In the genomic region with DNA sequence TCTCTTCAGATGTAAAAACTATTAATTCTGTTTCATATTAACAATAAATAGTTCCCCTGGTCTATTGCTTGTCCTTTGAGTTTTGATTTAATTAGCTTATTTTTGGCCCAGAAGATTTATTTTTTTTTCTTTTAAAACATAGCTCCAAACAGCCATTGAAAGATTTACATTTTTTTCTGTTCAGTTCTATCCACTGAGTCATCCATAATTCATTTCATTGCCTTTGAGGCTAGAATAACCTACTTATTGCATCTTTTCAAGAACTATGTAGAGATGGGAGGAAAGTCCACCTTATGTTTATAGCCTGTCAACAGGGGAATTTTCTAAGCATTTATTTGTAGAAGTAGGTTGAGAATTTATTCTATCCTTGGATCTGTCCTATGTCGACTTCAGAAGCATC, we compare ENCODE assay signal across 18 cellular contexts. TPM values are rescaled to one million over a fixed set of nuclear protein-coding genes. Genes with fewer than 3 reads are reported as not detected.
DNase-seq lines count a peak whose midpoint lies in the region; ATAC-seq, FAIRE-seq and TF ChIP-seq lines count a peak whose summit lies in the region.
"Had no signal": no experiment of that assay in that cellular context is flagged by ENCODE, and none has a peak within 500 bp of the region (broad histone marks: within the 10 kb centered on the region; RNA-seq: fewer than 3 reads in every experiment).

No MANE protein-coding gene starts in this region.

- H3K36me3 ChIP-seq in HCT116 (ENCODE audit: control insufficient read depth in 1 of 2, insufficient read depth in 2 of 2, low read length in 2 of 2) (no peaks in the 10 kb centered on the region), astrocyte (ENCODE audit: insufficient read depth, low read length) (no peaks in the 10 kb centered on the region)
- H3K36me3 ChIP-seq: tibial nerve had no signal

- BruUV-seq in HCT116 (replicated peaks; lab: Mats Ljungman, UMichigan): no TSS peak

- ATAC-seq in HCT116: no peak
- ATAC-seq: K562; Right ventricle myocardium inferior; stimulated activated memory B cell treated with anti-CD40 and anti-IgM and Interleukin-4, amounts not matched to agents 10 μg/mL and 1 μg/mL and 100 μg/mL, for 72 hours had no signal

- DNase-seq in activated CD4-positive, alpha-beta memory T cell treated with anti-CD3 and anti-CD28 coated beads for 36 hours: no peak
- no peak for DNase-seq in activated CD4-positive, alpha-beta memory T cell treated with anti-CD3 and anti-CD28 coated beads, Interleukin-2, amount 10 ng/mL, durations not matched to agents 7 days and 5 days
- no peak for DNase-seq in HCT116 (ENCODE audit: low read depth, low spot score)
- peak; percentile 36 for DNase-seq in astrocyte (ENCODE audit: low read depth)
- DNase-seq in NCI-H2171 treated with DMSO at 0.1 percent for 48 hours (lab: John Stamatoyannopoulos, UW): no peak
- no peak for DNase-seq in DMS 273 (lab: John Stamatoyannopoulos, UW; ENCODE audit: unreplicated experiment)
- no peak for DNase-seq in A172 (ENCODE audit: low spot score)
- DNase-seq: activated CD4-positive, CD25-positive, alpha-beta regulatory T cell; activated CD8-positive, alpha-beta memory T cell treated with anti-CD3 and anti-CD28 coated beads, Interleukin-2, amount 50 U/mL, for 4 hours; activated naive CD8-positive, alpha-beta T cell treated with anti-CD3 and anti-CD28 coated beads, Interleukin-2, amount 10 ng/mL, durations not matched to agents 7 days and 5 days; NCI-H2029 treated with DMSO at 0.1 percent for 48 hours; NCI-H510A; occipital lobe had no signal

- H3K4me1 ChIP-seq in HCT116 (ENCODE audit: control insufficient read depth in 1 of 2, insufficient read depth in 2 of 2, low read length in 2 of 2): peaks cover 12 to 19% of the 10 kb centered on the region in 2 experiments; a peak in 3 of 4 replicates
- H3K4me1 ChIP-seq in astrocyte (ENCODE audit: insufficient read depth, low read length): peaks cover 14% of the 10 kb centered on the region

- CTCF ChIA-PET in activated CD4-positive, alpha-beta memory T cell treated with anti-CD3 and anti-CD28 coated beads for 36 hours (lab: Charles Lee): interaction anchor here (0.6 to 3.6 kb wide), 4 partner anchors 14 to 1571 kb away, joined by 3 to 16 read pairs (median 4); no protein-coding TSS in a partner anchor
- CTCF ChIA-PET in activated CD4-positive, alpha-beta memory T cell treated with anti-CD3 and anti-CD28 coated beads, Interleukin-2, amount 10 ng/mL, durations not matched to agents 7 days and 5 days (lab: Charles Lee): interaction anchor here (1.0 to 1.2 kb wide), 2 partner anchors 25 to 33 kb away, joined by 3 to 5 read pairs; no protein-coding TSS in a partner anchor
- CTCF ChIA-PET in HCT116 (lab: Charles Lee): no interaction called here

- H3K27ac ChIP-seq in HCT116 (ENCODE audit: low read depth, low read length) (no peak overlapping the region), astrocyte (ENCODE audit: low read depth, low read length) (no peak overlapping the region)

- FAIRE-seq in astrocyte (lab: Jason Lieb, UNC): no peak
- FAIRE-seq: K562 had no signal

- H3K4me3 Mint-ChIP-seq in activated CD4-positive, alpha-beta memory T cell treated with anti-CD3 and anti-CD28 coated beads for 36 hours: no peak overlapping the region
- no peak overlapping the region for H3K4me3 Mint-ChIP-seq in activated CD4-positive, alpha-beta memory T cell treated with anti-CD3 and anti-CD28 coated beads, Interleukin-2, amount 10 ng/mL, durations not matched to agents 7 days and 5 days
- H3K4me3 Mint-ChIP-seq in astrocyte (ENCODE audit: unreplicated experiment): no peak overlapping the region
- no peak overlapping the region for H3K4me3 Mint-ChIP-seq in nephron
- H3K4me3 Mint-ChIP-seq: activated naive CD8-positive, alpha-beta T cell treated with anti-CD3 and anti-CD28 coated beads, Interleukin-2, amount 10 ng/mL, durations not matched to agents 7 days and 5 days; stimulated activated memory B cell treated with anti-CD40 and anti-IgM and Interleukin-4, amounts not matched to agents 10 μg/mL and 1 μg/mL and 100 μg/mL, for 72 hours had no signal

- H3K9me3 ChIP-seq in HCT116 (ENCODE audit: control insufficient read depth in 1 of 2, insufficient read depth in 1 of 2, low read depth in 1 of 2, low read length in 2 of 2): no peaks in the 10 kb centered on the region
- no peaks in the 10 kb centered on the region for H3K9me3 ChIP-seq in astrocyte (ENCODE audit: insufficient read depth, low read depth, low read length)
- H3K9me3 ChIP-seq: tibial nerve had no signal

- H3K4me1 Mint-ChIP-seq in activated CD4-positive, alpha-beta memory T cell treated with anti-CD3 and anti-CD28 coated beads for 36 hours (ENCODE audit: low read depth): peaks cover 71% of the 10 kb centered on the region
- H3K4me1 Mint-ChIP-seq in activated CD4-positive, alpha-beta memory T cell treated with anti-CD3 and anti-CD28 coated beads, Interleukin-2, amount 10 ng/mL, durations not matched to agents 7 days and 5 days: peaks cover 55% of the 10 kb centered on the region
- H3K4me1 Mint-ChIP-seq in astrocyte (ENCODE audit: low read depth, unreplicated experiment) (peaks cover 11% of the 10 kb centered on the region), nephron (peaks cover 31% of the 10 kb centered on the region)

- H3K27me3 ChIP-seq in HCT116 (ENCODE audit: insufficient read depth, low read length) (no peaks in the 10 kb centered on the region), astrocyte (ENCODE audit: insufficient read depth, low read length) (no peaks in the 10 kb centered on the region)
- H3K27me3 ChIP-seq: tibial nerve had no signal

- TF ChIP-seq POLR2A in HCT116 (IDR thresholded peaks at IDR 0.05; ENCODE audit: borderline replicate concordance, extremely low read depth, insufficient read depth, insufficient read length): no peak

- H4K20me1 ChIP-seq in HCT116 (ENCODE audit: insufficient read depth) (no peaks in the 10 kb centered on the region), astrocyte (ENCODE audit: insufficient read depth, low read length) (no peaks in the 10 kb centered on the region)

- POLR2A ChIA-PET in activated CD4-positive, alpha-beta memory T cell treated with anti-CD3 and anti-CD28 coated beads for 36 hours (lab: Charles Lee): interaction anchor here (1.2 to 2.1 kb wide), 3 partner anchors 15 to 37 kb away, joined by 4 to 7 read pairs (median 5); no protein-coding TSS in a partner anchor
- POLR2A ChIA-PET in activated CD4-positive, alpha-beta memory T cell treated with anti-CD3 and anti-CD28 coated beads, Interleukin-2, amount 10 ng/mL, durations not matched to agents 7 days and 5 days (lab: Charles Lee): interaction anchor here (1.2 to 9.6 kb wide), 4 partner anchors 15 to 54 kb away, joined by 4 to 131 read pairs (median 10); a partner anchor contains a TSS
- POLR2A ChIA-PET in HCT116 (lab: Charles Lee): interaction anchor here (0.9 kb wide), 1 partner anchor 36 kb away, joined by 3 read pairs; no protein-coding TSS in a partner anchor

- H2AFZ ChIP-seq in HCT116 (ENCODE audit: low read depth, low read length, poor library complexity, severe bottlenecking) (peak overlapping the region; percentile 3), astrocyte (ENCODE audit: low read depth, low read length) (no peak overlapping the region)

- TF ChIP-seq RAD21 in HCT116 (IDR thresholded peaks at IDR 0.05; ENCODE audit: low read depth): no peak

- H3K79me2 ChIP-seq in HCT116 (ENCODE audit: insufficient read depth, low read length) (no peaks in the 10 kb centered on the region), astrocyte (ENCODE audit: insufficient read depth, low read length) (no peaks in the 10 kb centered on the region)

- intact Hi-C loops in activated CD4-positive, alpha-beta memory T cell treated with anti-CD3 and anti-CD28 coated beads for 36 hours (cut with micrococcal nuclease): no loop called here
- intact Hi-C loops in HCT116 (cut with micrococcal nuclease): no loop called here

- H3K4me3 ChIP-seq in HCT116 (replicated peaks in 1 of 2; ENCODE audit: low read depth in 1 of 2, low read length in 2 of 2) (no peak overlapping the region), astrocyte (ENCODE audit: insufficient read depth, low read depth, low read length) (no peak overlapping the region)
- H3K4me3 ChIP-seq: K562, tibial nerve had no signal

- H3K9ac ChIP-seq in HCT116 (ENCODE audit: low read length) (no peak overlapping the region), astrocyte (ENCODE audit: low read length) (no peak overlapping the region)

- no peak for TF ChIP-seq CTCF in HCT116 (IDR thresholded peaks at IDR 0.05 in 2 of 3, conservative IDR thresholded peaks at IDR 0.05 in 1 of 3; ENCODE audit: borderline replicate concordance in 1 of 3, insufficient read depth in 1 of 3, low read depth in 2 of 3, low read length in 2 of 3)
- no peak for TF ChIP-seq CTCF in astrocyte (IDR thresholded peaks at IDR 0.05; ENCODE audit: insufficient read depth, low read depth, low read length)
- TF ChIP-seq CTCF in nephron (IDR thresholded peaks at IDR 0.05; ENCODE audit: unreplicated experiment in 3 of 3): no peak

- no peaks in the 10 kb centered on the region for H3K27me3 Mint-ChIP-seq in activated CD4-positive, alpha-beta memory T cell treated with anti-CD3 and anti-CD28 coated beads for 36 hours
- H3K27me3 Mint-ChIP-seq in activated CD4-positive, alpha-beta memory T cell treated with anti-CD3 and anti-CD28 coated beads, Interleukin-2, amount 10 ng/mL, durations not matched to agents 7 days and 5 days: no peaks in the 10 kb centered on the region
- no peaks in the 10 kb centered on the region for H3K27me3 Mint-ChIP-seq in astrocyte (ENCODE audit: low read depth, unreplicated experiment)
- H3K27me3 Mint-ChIP-seq in nephron (ENCODE audit: low read depth): no peaks in the 10 kb centered on the region
- H3K27me3 Mint-ChIP-seq: activated naive CD8-positive, alpha-beta T cell treated with anti-CD3 and anti-CD28 coated beads, Interleukin-2, amount 10 ng/mL, durations not matched to agents 7 days and 5 days; stimulated activated memory B cell treated with anti-CD40 and anti-IgM and Interleukin-4, amounts not matched to agents 10 μg/mL and 1 μg/mL and 100 μg/mL, for 72 hours had no signal

- RAD21 ChIA-PET in HCT116 (lab: Charles Lee; ENCODE audit: low non-redundant PET in 1 of 2, low total read pairs in 2 of 2, uncharacterized antibody in 2 of 2, unreplicated experiment in 2 of 2): no interaction called here

- no peak overlapping the region for H3K4me2 ChIP-seq in HCT116 (ENCODE audit: low read length)
- H3K4me2 ChIP-seq in astrocyte (ENCODE audit: low read length): no peak overlapping the region

- peak overlapping the region; percentile 87 for H3K27ac Mint-ChIP-seq in activated CD4-positive, alpha-beta memory T cell treated with anti-CD3 and anti-CD28 coated beads for 36 hours
- H3K27ac Mint-ChIP-seq in activated CD4-positive, alpha-beta memory T cell treated with anti-CD3 and anti-CD28 coated beads, Interleukin-2, amount 10 ng/mL, durations not matched to agents 7 days and 5 days: no peak overlapping the region
- H3K27ac Mint-ChIP-seq in astrocyte (ENCODE audit: unreplicated experiment) (no peak overlapping the region), nephron (peak overlapping the region; percentile 35 to 85 (median 42))
- H3K27ac Mint-ChIP-seq: activated naive CD8-positive, alpha-beta T cell treated with anti-CD3 and anti-CD28 coated beads, Interleukin-2, amount 10 ng/mL, durations not matched to agents 7 days and 5 days had no signal

- H3K9me3 Mint-ChIP-seq in activated CD4-positive, alpha-beta memory T cell treated with anti-CD3 and anti-CD28 coated beads for 36 hours: peaks cover 4% of the 10 kb centered on the region
- no peaks in the 10 kb centered on the region for H3K9me3 Mint-ChIP-seq in activated CD4-positive, alpha-beta memory T cell treated with anti-CD3 and anti-CD28 coated beads, Interleukin-2, amount 10 ng/mL, durations not matched to agents 7 days and 5 days
- H3K9me3 Mint-ChIP-seq in astrocyte (ENCODE audit: unreplicated experiment): peaks cover 2% of the 10 kb centered on the region
- H3K9me3 Mint-ChIP-seq in nephron: peaks cover 2% of the 10 kb centered on the region
- H3K9me3 Mint-ChIP-seq: stimulated activated memory B cell treated with anti-CD40 and anti-IgM and Interleukin-4, amounts not matched to agents 10 μg/mL and 1 μg/mL and 100 μg/mL, for 72 hours had no signal

- H3K36me3 Mint-ChIP-seq in activated CD4-positive, alpha-beta memory T cell treated with anti-CD3 and anti-CD28 coated beads for 36 hours: peaks cover 5% of the 10 kb centered on the region
- H3K36me3 Mint-ChIP-seq in activated CD4-positive, alpha-beta memory T cell treated with anti-CD3 and anti-CD28 coated beads, Interleukin-2, amount 10 ng/mL, durations not matched to agents 7 days and 5 days (ENCODE audit: low read depth): peaks cover 4% of the 10 kb centered on the region
- no peaks in the 10 kb centered on the region for H3K36me3 Mint-ChIP-seq in astrocyte (ENCODE audit: low read depth, unreplicated experiment)
- no peaks in the 10 kb centered on the region for H3K36me3 Mint-ChIP-seq in nephron (ENCODE audit: low read depth)
- H3K36me3 Mint-ChIP-seq: stimulated activated memory B cell treated with anti-CD40 and anti-IgM and Interleukin-4, amounts not matched to agents 10 μg/mL and 1 μg/mL and 100 μg/mL, for 72 hours had no signal

- H3K9me2 ChIP-seq in HCT116 (ENCODE audit: insufficient read depth): no peaks in the 10 kb centered on the region

RNA-seq across cellular contexts. Expression of a gene that starts 53.4 kb away (rescaled TPM):
- total RNA-seq in activated CD4-positive, alpha-beta memory T cell treated with anti-CD3 and anti-CD28 coated beads for 36 hours: 100 to 1,000 TPM; 113 to 121 TPM
- 100 to 1,000 TPM; 141 to 155 TPM for total RNA-seq in activated CD4-positive, alpha-beta memory T cell treated with anti-CD3 and anti-CD28 coated beads, Interleukin-2, amount 10 ng/mL, durations not matched to agents 7 days and 5 days
- total RNA-seq in HCT116 (2021; ENCODE audit: unreplicated experiment): 116 TPM
- polyA plus RNA-seq in HCT116 (2012): 64.4 and 68.7 TPM in 2 replicates
- 90.0 and 105 TPM in 2 replicates for total RNA-seq in astrocyte
- 21.2 and 22.8 TPM in 2 replicates for total RNA-seq in A172 (2014; rRNA removed; shearing (Covaris generic))

Comparison
In these comparisons a context has a peak if more than half of its experiments do, and no peak if none do; other contexts are left out.
1. H3K27ac Mint-ChIP-seq: peak in activated CD4-positive, alpha-beta memory T cell treated with anti-CD3 and anti-CD28 coated beads for 36 hours (single experiment) and nephron (3 of 3); none in activated CD4-positive, alpha-beta memory T cell treated with anti-CD3 and anti-CD28 coated beads, Interleukin-2, amount 10 ng/mL, durations not matched to agents 7 days and 5 days (single experiment) and astrocyte (single experiment).